Comparison of ENCODE assay signal across 8 cellular contexts in genomic region chr12:92439397-92439779, GRCh38.
DNase-seq lines count a peak whose midpoint lies in the region; ATAC-seq and TF ChIP-seq lines count a peak whose summit lies in the region.

No MANE protein-coding gene starts in this region.

- no peak overlapping the region for H3K4ac ChIP-seq in IMR-90 (ENCODE audit: low read depth, low read length)

- H4K20me1 ChIP-seq in IMR-90 (ENCODE audit: insufficient read depth, low read length) = no peaks in the 10 kb centered on the region

- H2BK15ac ChIP-seq in IMR-90 (ENCODE audit: low read depth, low read length) = no peak overlapping the region

- no peak overlapping the region for H3K4me3 Mint-ChIP-seq in CD4-positive, CD25-positive, alpha-beta regulatory T cell

- dilution Hi-C loops in IMR-90 (cut with HindIII; ENCODE audit: low sequenced_read_pairs, unreplicated experiment) = no loop called here

- POLR2A ChIA-PET in IMR-90 (lab: Charles Lee; ENCODE audit: unreplicated experiment) = no interaction called here

- no peak overlapping the region for H2AK5ac ChIP-seq in IMR-90 (ENCODE audit: low read depth, low read length)

- H2AK9ac ChIP-seq in IMR-90 (replicated peaks; ENCODE audit: low read depth, low read length, poor library complexity) = no peak overlapping the region

- H2BK5ac ChIP-seq in IMR-90 (ENCODE audit: low read depth, low read length, poor library complexity, severe bottlenecking) = no peak overlapping the region

- DNase-seq in CD4-positive, CD25-positive, alpha-beta regulatory T cell = no peak
- DNase-seq in IMR-90 = peak; percentile 31
- peak; percentile 52 for DNase-seq in cerebellar cortex (ENCODE audit: low spot score)
- no peak for DNase-seq in omental fat pad (ENCODE audit: low spot score)
- DNase-seq in RKO (ENCODE audit: low spot score) = no peak

- H3K79me1 ChIP-seq in IMR-90 (ENCODE audit: low read depth in 1 of 2, low read length in 2 of 2) = no peaks in the 10 kb centered on the region

- no peak overlapping the region for H2BK20ac ChIP-seq in IMR-90 (ENCODE audit: low read depth, low read length)

- TF ChIP-seq CTCF in IMR-90 (conservative IDR thresholded peaks at IDR 0.05; ENCODE audit: low read depth, low read length) (no peak), omental fat pad (IDR thresholded peaks at IDR 0.05) (no peak)

- H3K27ac ChIP-seq in CD4-positive, CD25-positive, alpha-beta regulatory T cell (ENCODE audit: insufficient read depth, low read length, poor library complexity, severe bottlenecking) = no peak overlapping the region
- no peak overlapping the region for H3K27ac ChIP-seq in IMR-90 (ENCODE audit: insufficient read depth, low read length)

- in situ Hi-C loops in IMR-90 (cut with MboI; ENCODE audit: low sequenced_read_pairs) = no loop called here

- H3K18ac ChIP-seq in IMR-90 (ENCODE audit: low read depth, low read length) = no peak overlapping the region

- no peak overlapping the region for H3K56ac ChIP-seq in IMR-90 (ENCODE audit: extremely low read depth, insufficient read depth, low read length)

- WGBS in IMR-90 (ENCODE audit: extremely low coverage in 2 of 2, insufficient read length in 1 of 2), 2 experiments = no CpG with 5 or more reads among the region's 1 CpG

- H3K9me1 ChIP-seq in IMR-90 (ENCODE audit: insufficient read depth, low read length) = no peaks in the 10 kb centered on the region; the same call in 1 of the 2 replicates

- H3K4me1 ChIP-seq in CD4-positive, CD25-positive, alpha-beta regulatory T cell (ENCODE audit: control insufficient read depth, insufficient read depth, low read length, poor library complexity, severe bottlenecking) = no peaks in the 10 kb centered on the region
- no peaks in the 10 kb centered on the region for H3K4me1 ChIP-seq in IMR-90 (ENCODE audit: control insufficient read depth, insufficient read depth, low read length)

- no peaks in the 10 kb centered on the region for H3K27me3 Mint-ChIP-seq in CD4-positive, CD25-positive, alpha-beta regulatory T cell

- H3K27me3 ChIP-seq in CD4-positive, CD25-positive, alpha-beta regulatory T cell (ENCODE audit: control insufficient read depth, insufficient read depth, low read length) = no peaks in the 10 kb centered on the region
- H3K27me3 ChIP-seq in IMR-90 (ENCODE audit: control insufficient read depth, insufficient read depth, low read length) = no peaks in the 10 kb centered on the region

- no peak overlapping the region for H3K4me3 ChIP-seq in CD4-positive, CD25-positive, alpha-beta regulatory T cell (ENCODE audit: low read depth, low read length)
- no peak overlapping the region for H3K4me3 ChIP-seq in IMR-90 (ENCODE audit: insufficient read depth, low read depth, low read length)

- no peak for TF ChIP-seq POLR2A in IMR-90 (IDR thresholded peaks at IDR 0.05; ENCODE audit: low read depth, low read length)

- CTCF ChIA-PET in IMR-90 (lab: Yijun Ruan, JAX) = no interaction called here

- H4K5ac ChIP-seq in IMR-90 (ENCODE audit: low read depth, low read length) = no peak overlapping the region

- no peak overlapping the region for H4K8ac ChIP-seq in IMR-90 (ENCODE audit: low read depth in 2 of 2, low read length in 2 of 2)

- no peak overlapping the region for H3K23ac ChIP-seq in IMR-90 (ENCODE audit: low read depth, low read length)

- no peak for TF ChIP-seq RAD21 in IMR-90 (IDR thresholded peaks at IDR 0.05; ENCODE audit: low read length)

- no peak overlapping the region for H4K91ac ChIP-seq in IMR-90 (ENCODE audit: insufficient read depth, low read depth, low read length)

- peaks cover 6 to 23% (median 17%) of the 10 kb centered on the region in 4 donors for H3K4me1 Mint-ChIP-seq in CD4-positive, CD25-positive, alpha-beta regulatory T cell

- no peak overlapping the region for H3K9ac ChIP-seq in IMR-90 (ENCODE audit: low read depth, low read length)

- H2AFZ ChIP-seq in IMR-90 (replicated peaks; ENCODE audit: low read length, poor library complexity) = no peak overlapping the region

- no TSS peak for BruUV-seq in IMR-90 (replicated peaks; lab: Mats Ljungman, UMichigan)

- H3K36me3 ChIP-seq in CD4-positive, CD25-positive, alpha-beta regulatory T cell (ENCODE audit: control insufficient read depth, insufficient read depth, low read length) = no peaks in the 10 kb centered on the region
- no peaks in the 10 kb centered on the region for H3K36me3 ChIP-seq in IMR-90 (ENCODE audit: control insufficient read depth, insufficient read depth, low read length)

- H3K9me3 Mint-ChIP-seq in CD4-positive, CD25-positive, alpha-beta regulatory T cell = peaks cover 0 to 8% (median 4%) of the 10 kb centered on the region in 7 donors

- no peaks in the 10 kb centered on the region for H3K36me3 Mint-ChIP-seq in CD4-positive, CD25-positive, alpha-beta regulatory T cell

- H3K27ac Mint-ChIP-seq in CD4-positive, CD25-positive, alpha-beta regulatory T cell = peak overlapping the region in 2 of 3 donors; percentile 16 to 42

- no peaks in the 10 kb centered on the region for H3K9me3 ChIP-seq in CD4-positive, CD25-positive, alpha-beta regulatory T cell (ENCODE audit: control insufficient read depth in 2 of 2, low read length in 2 of 2)
- H3K9me3 ChIP-seq in IMR-90 (ENCODE audit: control insufficient read depth, insufficient read depth, low read length) = no peaks in the 10 kb centered on the region

- H3K14ac ChIP-seq in IMR-90 (replicated peaks; ENCODE audit: low read depth, low read length) = no peak overlapping the region

- H2BK120ac ChIP-seq in IMR-90 (ENCODE audit: low read depth, low read length) = no peak overlapping the region

- intact Hi-C loops in IMR-90 (cut with micrococcal nuclease) = no loop called here

- no peak overlapping the region for H3K4me2 ChIP-seq in IMR-90 (ENCODE audit: low read depth, low read length)

- ATAC-seq in CD4-positive, CD25-positive, alpha-beta regulatory T cell (ENCODE audit: low read depth in 2 of 2) = no peak
- ATAC-seq in IMR-90 (ENCODE audit: low read depth) (no peak; the same call in 1 of the 2 replicates), omental fat pad (ENCODE audit: low FRiP score) (peak; percentile 91), GM19463 (IDR thresholded peaks at IDR 0.05; ENCODE audit: unreplicated experiment) (no peak), GM19351 (IDR thresholded peaks at IDR 0.05; ENCODE audit: unreplicated experiment) (no peak), HG03520 (IDR thresholded peaks at IDR 0.05; ENCODE audit: unreplicated experiment) (no peak)

TF ChIP-seq in IMR-90, 13 proteins besides CTCF, POLR2A, EP300 and RAD21:
- TF ChIP-seq SMC3 (IDR thresholded peaks at IDR 0.05; ENCODE audit: low read depth, low read length) (no peak), MAFK (IDR thresholded peaks at IDR 0.05; ENCODE audit: low read depth, low read length) (no peak), CHD1 (IDR thresholded peaks at IDR 0.05; ENCODE audit: low read depth, low read length) (no peak)
- TF ChIP-seq, protein P1, sequence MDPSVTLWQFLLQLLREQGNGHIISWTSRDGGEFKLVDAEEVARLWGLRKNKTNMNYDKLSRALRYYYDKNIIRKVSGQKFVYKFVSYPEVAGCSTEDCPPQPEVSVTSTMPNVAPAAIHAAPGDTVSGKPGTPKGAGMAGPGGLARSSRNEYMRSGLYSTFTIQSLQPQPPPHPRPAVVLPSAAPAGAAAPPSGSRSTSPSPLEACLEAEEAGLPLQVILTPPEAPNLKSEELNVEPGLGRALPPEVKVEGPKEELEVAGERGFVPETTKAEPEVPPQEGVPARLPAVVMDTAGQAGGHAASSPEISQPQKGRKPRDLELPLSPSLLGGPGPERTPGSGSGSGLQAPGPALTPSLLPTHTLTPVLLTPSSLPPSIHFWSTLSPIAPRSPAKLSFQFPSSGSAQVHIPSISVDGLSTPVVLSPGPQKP (IDR thresholded peaks at IDR 0.05; ENCODE audit: borderline replicate concordance, low read depth, low read length) = no peak

Comparison
In these comparisons a context has a peak if more than half of its experiments do, and no peak if none do; other contexts are left out.
1. DNase-seq: peak in IMR-90 (single experiment) and cerebellar cortex (single experiment); none in CD4-positive, CD25-positive, alpha-beta regulatory T cell (0 of 3), omental fat pad (single experiment) and RKO (single experiment).